ENCODE assay signal across 1 cellular context in the genomic region with DNA sequence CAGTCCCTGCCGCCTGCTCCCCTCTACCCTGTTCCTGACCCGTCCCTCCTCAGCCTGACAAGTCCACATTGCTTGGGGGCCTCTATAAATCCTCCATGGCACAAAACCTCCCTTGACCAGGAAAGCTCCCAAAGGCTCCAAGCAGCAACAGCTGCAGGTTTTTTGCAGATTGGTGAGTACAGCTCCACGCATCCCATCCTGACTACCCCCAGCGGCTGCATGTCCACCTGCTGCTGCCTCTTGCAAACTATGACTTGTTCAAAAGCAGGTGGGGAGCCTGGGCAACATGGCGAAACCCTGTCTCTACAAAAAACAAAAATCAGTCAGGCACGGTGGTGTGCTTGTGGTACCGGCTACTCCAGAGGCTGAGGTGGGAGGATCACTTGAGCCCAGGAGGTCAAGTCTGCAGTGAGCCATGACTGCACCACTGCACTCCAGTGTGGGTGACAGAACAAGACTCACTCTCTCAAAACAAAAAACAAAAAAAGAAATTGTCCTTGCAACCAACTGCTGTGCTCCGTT.
TF ChIP-seq lines count a peak whose summit lies in the region.

No MANE protein-coding gene starts in this region.

TF ChIP-seq in H1, 55 proteins besides CTCF, POLR2A, EP300 and RAD21 (continued from another document):
- TF ChIP-seq, protein P1, sequence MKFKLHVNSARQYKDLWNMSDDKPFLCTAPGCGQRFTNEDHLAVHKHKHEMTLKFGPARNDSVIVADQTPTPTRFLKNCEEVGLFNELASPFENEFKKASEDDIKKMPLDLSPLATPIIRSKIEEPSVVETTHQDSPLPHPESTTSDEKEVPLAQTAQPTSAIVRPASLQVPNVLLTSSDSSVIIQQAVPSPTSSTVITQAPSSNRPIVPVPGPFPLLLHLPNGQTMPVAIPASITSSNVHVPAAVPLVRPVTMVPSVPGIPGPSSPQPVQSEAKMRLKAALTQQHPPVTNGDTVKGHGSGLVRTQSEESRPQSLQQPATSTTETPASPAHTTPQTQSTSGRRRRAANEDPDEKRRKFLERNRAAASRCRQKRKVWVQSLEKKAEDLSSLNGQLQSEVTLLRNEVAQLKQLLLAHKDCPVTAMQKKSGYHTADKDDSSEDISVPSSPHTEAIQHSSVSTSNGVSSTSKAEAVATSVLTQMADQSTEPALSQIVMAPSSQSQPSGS (IDR thresholded peaks at IDR 0.05; ENCODE audit: low read length): no peak
- TF ChIP-seq, protein P2, sequence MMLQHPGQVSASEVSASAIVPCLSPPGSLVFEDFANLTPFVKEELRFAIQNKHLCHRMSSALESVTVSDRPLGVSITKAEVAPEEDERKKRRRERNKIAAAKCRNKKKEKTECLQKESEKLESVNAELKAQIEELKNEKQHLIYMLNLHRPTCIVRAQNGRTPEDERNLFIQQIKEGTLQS (IDR thresholded peaks at IDR 0.05; ENCODE audit: insufficient read depth, low read depth, low read length): no peak
- TF ChIP-seq HDAC6 (IDR thresholded peaks at IDR 0.05; ENCODE audit: low read depth, low read length) (no peak), GTF2F1 (IDR thresholded peaks at IDR 0.05; ENCODE audit: borderline replicate concordance, low read depth, low read length) (no peak), KDM1A (IDR thresholded peaks at IDR 0.05; ENCODE audit: borderline replicate concordance, low read length) (no peak), JUND (IDR thresholded peaks at IDR 0.05; ENCODE audit: low read length) (no peak)
- TF ChIP-seq, protein P3, sequence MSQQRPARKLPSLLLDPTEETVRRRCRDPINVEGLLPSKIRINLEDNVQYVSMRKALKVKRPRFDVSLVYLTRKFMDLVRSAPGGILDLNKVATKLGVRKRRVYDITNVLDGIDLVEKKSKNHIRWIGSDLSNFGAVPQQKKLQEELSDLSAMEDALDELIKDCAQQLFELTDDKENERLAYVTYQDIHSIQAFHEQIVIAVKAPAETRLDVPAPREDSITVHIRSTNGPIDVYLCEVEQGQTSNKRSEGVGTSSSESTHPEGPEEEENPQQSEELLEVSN (IDR thresholded peaks at IDR 0.05): no peak
